ENCODE assay signal across 19 cellular contexts in the genomic region with DNA sequence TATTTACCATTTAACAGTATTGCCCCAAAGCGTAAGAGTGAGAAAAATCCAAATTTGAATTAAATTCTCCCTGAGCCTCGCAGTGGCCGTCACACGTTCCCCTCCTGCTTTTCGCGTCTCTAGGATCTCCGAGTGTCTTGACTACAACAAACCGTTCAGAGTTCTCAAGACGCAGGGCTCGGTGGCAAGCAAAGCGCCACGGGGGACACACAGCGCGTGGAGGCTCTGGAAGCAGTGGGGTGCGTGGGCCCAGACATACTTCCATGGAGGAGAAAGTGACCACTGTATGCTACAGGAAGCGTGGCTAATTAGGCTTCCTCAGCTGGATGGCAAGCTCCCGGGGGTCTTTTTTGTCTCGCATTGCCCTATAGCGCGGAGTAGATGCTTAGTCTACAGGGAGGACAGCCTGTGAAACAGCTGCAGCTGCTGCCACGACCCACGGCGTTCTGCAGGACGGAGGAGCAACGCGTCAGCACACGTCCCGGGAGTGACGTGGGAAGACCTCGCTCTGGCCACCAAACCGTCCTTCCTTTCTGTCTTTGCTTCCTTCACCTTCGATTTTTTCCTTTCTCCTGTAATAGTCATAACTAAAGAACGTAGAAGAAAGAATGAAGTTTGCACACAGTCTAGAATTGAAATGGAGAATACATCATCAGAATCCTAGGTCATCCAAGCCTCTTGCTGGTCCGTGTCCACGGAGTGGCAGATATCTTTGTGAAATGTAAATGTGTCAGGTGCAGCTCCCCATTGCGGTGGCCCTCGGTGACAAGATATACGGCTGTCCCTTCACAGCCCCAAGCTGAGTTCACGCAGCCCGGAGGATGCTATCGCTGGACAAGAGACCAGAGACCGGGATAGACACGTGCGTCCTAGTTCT.
"Had no signal": no experiment of that assay in that cellular context is flagged by ENCODE, and none has a peak within 500 bp of the region (broad histone marks: within the 10 kb centered on the region; RNA-seq: fewer than 3 reads in every experiment).

No MANE protein-coding gene starts in this region.

- H3K27me3 ChIP-seq: body of pancreas, esophagus muscularis mucosa, hepatocyte, tibial artery, vagina had no signal

- ATAC-seq: activated CD8-positive, alpha-beta memory T cell treated with anti-CD3 and anti-CD28 coated beads, Interleukin-2, amount 10 ng/mL, durations not matched to agents 7 days and 5 days; body of pancreas; natural killer cell treated with Interleukin-12 subunit alpha and Interleukin-12 subunit beta and Interleukin-15 and Interleukin-18, amount 100 ng/mL, for 72 hours; stimulated activated naive B cell treated with anti-CD40 and anti-IgM and Interleukin-4, amounts not matched to agents 10 μg/mL and 1 μg/mL and 100 μg/mL, for 72 hours; T-cell had no signal

- H3K27ac ChIP-seq: body of pancreas, esophagus muscularis mucosa, hepatocyte, left lung, parathyroid adenoma, tibial artery, vagina had no signal

- H3K4me3 ChIP-seq: body of pancreas, esophagus muscularis mucosa, hepatocyte, left lung, tibial artery, vagina had no signal

- H3K36me3 ChIP-seq: esophagus muscularis mucosa, left lung, tibial artery, vagina had no signal

- FAIRE-seq: islet of Langerhans had no signal

- H3K79me2 ChIP-seq: hepatocyte, parathyroid adenoma had no signal

- H3K9ac ChIP-seq: parathyroid adenoma had no signal

- H3K4me2 ChIP-seq: hepatocyte had no signal

- DNase-seq: activated B cell treated with CpG ODN at 0.5 μM for 24 hours; activated CD4-positive, alpha-beta memory T cell treated with anti-CD3 and anti-CD28 coated beads, Interleukin-2, amount 10 ng/mL, durations not matched to agents 7 days and 5 days; activated CD4-positive, alpha-beta T cell treated with anti-CD3 and anti-CD28 coated beads for 48 hours; activated CD8-positive, alpha-beta memory T cell treated with anti-CD3 and anti-CD28 coated beads, Interleukin-2, amount 10 ng/mL, durations not matched to agents 7 days and 5 days; amniotic stem cell; body of pancreas; cortex of kidney; effector CD4-positive, alpha-beta T cell; stimulated activated naive B cell treated with anti-CD40 and anti-IgM and Interleukin-4, amounts not matched to agents 10 μg/mL and 1 μg/mL and 100 μg/mL, for 72 hours; T-cell; T-helper 9 cell; tibial artery had no signal

- H3K9me3 ChIP-seq: body of pancreas, esophagus muscularis mucosa, left lung, tibial artery, vagina had no signal

- H2AFZ ChIP-seq: hepatocyte, parathyroid adenoma had no signal

- H3K4me1 ChIP-seq: body of pancreas, esophagus muscularis mucosa, left lung, parathyroid adenoma, tibial artery, vagina had no signal
